Comparison of ENCODE assay signal across 21 cellular contexts in genomic region chr16:51306116-51306515, GRCh38.
"Had no signal": no experiment of that assay in that cellular context is flagged by ENCODE, and none has a peak within 500 bp of the region (broad histone marks: within the 10 kb centered on the region; RNA-seq: fewer than 3 reads in every experiment).

No MANE protein-coding gene starts in this region.

- DNase-seq: activated CD4-positive, alpha-beta T cell treated with anti-CD3 and anti-CD28 coated beads for 48 hours; activated CD4-positive, CD25-positive, alpha-beta regulatory T cell; activated CD8-positive, alpha-beta T cell treated with anti-CD3 and anti-CD28 coated beads for 36 hours; activated naive CD4-positive, alpha-beta T cell; activated naive CD8-positive, alpha-beta T cell treated with anti-CD3 and anti-CD28 coated beads for 36 hours; activated T-cell treated with anti-CD3 and anti-CD28 coated beads, Interleukin-2, amount 50 U/mL, for 1 hour; anterior cingulate cortex; effector CD4-positive, alpha-beta T cell; heart left ventricle; left ventricle myocardium inferior; stimulated activated CD8-positive, alpha-beta memory T cell treated with anti-CD3 and anti-CD28 coated beads, Interleukin-4, amount 100 ng/mL, for 48 hours; stimulated activated naive CD4-positive, alpha-beta T cell; T-cell; upper lobe of right lung had no signal

- H3K27ac ChIP-seq: coronary artery, esophagus muscularis mucosa, gastroesophageal sphincter, heart left ventricle, left ventricle myocardium inferior, neural progenitor cell, upper lobe of right lung had no signal

- H3K4me2 ChIP-seq: neural progenitor cell had no signal

- H2AFZ ChIP-seq: neural progenitor cell had no signal

- H3K9ac ChIP-seq: neural progenitor cell had no signal

- H3K4me3 ChIP-seq: breast epithelium, coronary artery, esophagus muscularis mucosa, gastroesophageal sphincter, heart left ventricle, left ventricle myocardium inferior, neural progenitor cell, upper lobe of right lung had no signal

- H3K36me3 Mint-ChIP-seq: activated naive CD8-positive, alpha-beta T cell treated with anti-CD3 and anti-CD28 coated beads for 36 hours; neural progenitor cell; T-cell had no signal

- H3K27ac Mint-ChIP-seq: activated CD8-positive, alpha-beta T cell treated with anti-CD3 and anti-CD28 coated beads for 36 hours; activated naive CD8-positive, alpha-beta T cell treated with anti-CD3 and anti-CD28 coated beads for 36 hours; activated T-helper 17 cell treated with anti-CD3 and anti-CD28 coated beads, Interleukin-2, amount 50 U/mL, for 72 hours; neural progenitor cell; progenitor cell of endocrine pancreas; T-cell had no signal

- H3K4me3 Mint-ChIP-seq: activated CD8-positive, alpha-beta T cell treated with anti-CD3 and anti-CD28 coated beads for 36 hours; activated naive CD8-positive, alpha-beta T cell treated with anti-CD3 and anti-CD28 coated beads for 36 hours; activated T-helper 17 cell treated with anti-CD3 and anti-CD28 coated beads, Interleukin-2, amount 50 U/mL, for 72 hours; neural progenitor cell; T-cell had no signal

- H3K27me3 ChIP-seq: breast epithelium, esophagus muscularis mucosa, gastroesophageal sphincter, heart left ventricle, neural progenitor cell, upper lobe of right lung had no signal

- H3K4me1 Mint-ChIP-seq: activated naive CD8-positive, alpha-beta T cell treated with anti-CD3 and anti-CD28 coated beads for 36 hours; activated T-helper 17 cell treated with anti-CD3 and anti-CD28 coated beads, Interleukin-2, amount 50 U/mL, for 72 hours; T-cell had no signal

- H3K4me1 ChIP-seq: breast epithelium, esophagus muscularis mucosa, gastroesophageal sphincter, heart left ventricle, left ventricle myocardium inferior, upper lobe of right lung had no signal

- H3K36me3 ChIP-seq: breast epithelium, esophagus muscularis mucosa, gastroesophageal sphincter, heart left ventricle, left ventricle myocardium inferior, neural progenitor cell, upper lobe of right lung had no signal

- ATAC-seq: activated CD8-positive, alpha-beta T cell treated with anti-CD3 and anti-CD28 coated beads for 36 hours; activated T-helper 17 cell treated with anti-CD3 and anti-CD28 coated beads, Interleukin-2, amount 50 U/mL, for 72 hours; gastroesophageal sphincter; heart left ventricle; T-cell; upper lobe of right lung had no signal

- H3K27me3 Mint-ChIP-seq: activated CD8-positive, alpha-beta T cell treated with anti-CD3 and anti-CD28 coated beads for 36 hours; activated naive CD8-positive, alpha-beta T cell treated with anti-CD3 and anti-CD28 coated beads for 36 hours; activated T-helper 17 cell treated with anti-CD3 and anti-CD28 coated beads, Interleukin-2, amount 50 U/mL, for 72 hours; T-cell had no signal

- H3K9me3 ChIP-seq: breast epithelium, esophagus muscularis mucosa, upper lobe of right lung had no signal

- H3K9me3 Mint-ChIP-seq: neural progenitor cell had no signal
